Comparison of ENCODE assay signal across 40 cellular contexts in genomic region chr17:66817750-66818149, GRCh38. TPM values are rescaled to one million over a fixed set of nuclear protein-coding genes. Genes with fewer than 3 reads are reported as not detected.
"Had no signal": no experiment of that assay in that cellular context is flagged by ENCODE, and none has a peak within 500 bp of the region (broad histone marks: within the 10 kb centered on the region; RNA-seq: fewer than 3 reads in every experiment).

No MANE protein-coding gene starts in this region.

- H3K27ac ChIP-seq: KMS-11 had no signal

- H3K9ac ChIP-seq: KMS-11 had no signal

- H3K4me3 ChIP-seq: MG63 had no signal

- DNase-seq: Karpas-422, Kasumi-1, MG63, MM.1S, MV-4-11, NCI-H1048, NCI-H1092, NCI-H1092 treated with DMSO at 0.1 percent for 48 hours, NCI-H1105, NCI-H1105 treated with DMSO at 0.1 percent for 48 hours, NCI-H1417, NCI-H1417 treated with DMSO at 0.1 percent for 48 hours, NCI-H1436, NCI-H1436 treated with DMSO at 0.1 percent for 48 hours, NCI-H146, NCI-H1694, NCI-H1694 treated with DMSO at 0.1 percent for 48 hours, NCI-H187, NCI-H187 treated with DMSO at 0.1 percent for 48 hours, NCI-H1930, NCI-H2029, NCI-H2029 treated with DMSO at 0.1 percent for 48 hours, NCI-H2081, NCI-H2081 treated with DMSO at 0.1 percent for 48 hours, NCI-H2107, NCI-H2171, NCI-H2171 treated with DMSO at 0.1 percent for 48 hours, NCI-H2227 treated with DMSO at 0.1 percent for 48 hours, NCI-H226, NCI-H345, NCI-H446, NCI-H446 treated with DMSO at 0.1 percent for 48 hours, NCI-H510A, NCI-H510A treated with DMSO at 0.1 percent for 48 hours, NCI-H524 had no signal

- H3K4me2 ChIP-seq: KMS-11 had no signal

- H3K27me3 ChIP-seq: MG63 had no signal

- H3K36me3 ChIP-seq: MG63 had no signal

RNA-seq across cellular contexts. Expression of gene CACNG5, which starts 17.2 kb away (rescaled TPM):
- total RNA-seq: LHCN-M2, M059J, MCF 10A, NCI-H460 had no signal
